In the genomic region with DNA sequence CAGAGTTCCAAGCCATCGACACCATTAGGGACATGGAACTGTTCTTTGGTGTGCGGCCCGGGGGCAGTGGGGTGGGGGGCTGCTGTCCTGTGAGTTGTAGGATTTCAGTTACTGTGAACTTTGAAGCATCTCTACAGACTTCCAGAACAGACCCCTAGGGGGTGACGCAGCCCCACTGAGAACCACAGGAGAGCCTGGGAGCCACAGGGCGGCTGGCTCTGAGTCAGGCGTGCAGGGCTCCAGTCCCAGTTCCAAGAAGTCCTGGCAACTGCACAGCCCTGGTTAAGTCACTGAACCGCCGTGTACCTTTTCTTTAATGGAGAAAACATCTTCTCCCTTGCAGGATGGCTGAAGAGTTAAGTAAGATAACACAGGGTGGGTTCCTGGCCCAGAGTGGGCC, we compare ENCODE assay signal across 8 cellular contexts. TPM values are rescaled to one million over a fixed set of nuclear protein-coding genes. Genes with fewer than 3 reads are reported as not detected.
A peak's percentile ranks its signal among the peaks of the same experiment; 100 is the strongest.
DNase-seq lines count a peak whose midpoint lies in the region; FAIRE-seq and TF ChIP-seq lines count a peak whose summit lies in the region.

No MANE protein-coding gene starts in this region.

- no CpG with 5 or more reads among the region's 8 CpGs for WGBS in iPS DF 6.9 (ENCODE audit: insufficient coverage, insufficient read length)

- H3K27ac ChIP-seq in ascending aorta (no peak overlapping the region), iPS DF 6.9 (ENCODE audit: low read length) (no peak overlapping the region)

- H3K4me1 ChIP-seq in ascending aorta (no peaks in the 10 kb centered on the region), iPS DF 6.9 (ENCODE audit: control insufficient read depth, insufficient read depth, low read length) (peaks cover 1% of the 10 kb centered on the region; the same call in 1 of the 2 replicates)

- H3K36me3 ChIP-seq in ascending aorta (no peaks in the 10 kb centered on the region), iPS DF 6.9 (ENCODE audit: control insufficient read depth, insufficient read depth, low read length) (no peaks in the 10 kb centered on the region)

- TF ChIP-seq CTCF in AG09319 (IDR thresholded peaks at IDR 0.05; ENCODE audit: low read depth, low read length): peak; percentile 82
- peak; percentile 18 to 49 (median 38) for TF ChIP-seq CTCF in ascending aorta (IDR thresholded peaks at IDR 0.05)

- no peaks in the 10 kb centered on the region for H3K9me3 ChIP-seq in ascending aorta
- H3K9me3 ChIP-seq in iPS DF 6.9 (ENCODE audit: control insufficient read depth, insufficient read depth, low read length): no peaks in the 10 kb centered on the region

- intact Hi-C loops in ascending aorta (cut with DNase I): no loop called here

- H3K27me3 ChIP-seq in ascending aorta: no peaks in the 10 kb centered on the region
- no peaks in the 10 kb centered on the region for H3K27me3 ChIP-seq in iPS DF 6.9 (ENCODE audit: control insufficient read depth, insufficient read depth, low read length)

- H3K4me3 ChIP-seq in ascending aorta (no peak overlapping the region), iPS DF 6.9 (ENCODE audit: low read length) (no peak overlapping the region)

- DNase-seq in AG09319 (ENCODE audit: extremely low read depth, low read depth) (peak; percentile 84), HTR-8/SVneo (ENCODE audit: insufficient read length, low spot score) (peak; percentile 78), ascending aorta (ENCODE audit: low spot score in 2 of 2) (peak; percentile 14 to 73), iPS DF 6.9 (ENCODE audit: low read depth, low spot score) (peak; percentile 29), stromal cell of bone marrow (ENCODE audit: low read depth) (peak; percentile 87), NCI-H2171 treated with DMSO at 0.1 percent for 48 hours (lab: John Stamatoyannopoulos, UW) (no peak)
- DNase-seq in activated effector memory CD4-positive, alpha-beta T cell treated with Interleukin-2 at 50 U/mL for 16 hours: no peak
- DNase-seq in activated naive CD4-positive, alpha-beta T cell treated with Interleukin-2 at 50 U/mL for 16 hours: no peak

- FAIRE-seq in HTR-8/SVneo (lab: Jason Lieb, UNC): no peak

RNA-seq across cellular contexts. Expression of gene LRTM1, which starts 23.5 kb away (rescaled TPM):
- not detected for total RNA-seq in ascending aorta

Comparison
In these comparisons a context has a peak if more than half of its experiments do, and no peak if none do; other contexts are left out.
1. DNase-seq: peak in AG09319 (single experiment), HTR-8/SVneo (single experiment), ascending aorta (2 of 2), iPS DF 6.9 (single experiment) and stromal cell of bone marrow (single experiment); none in NCI-H2171 treated with DMSO at 0.1 percent for 48 hours (single experiment), activated effector memory CD4-positive, alpha-beta T cell treated with Interleukin-2 at 50 U/mL for 16 hours (single experiment) and activated naive CD4-positive, alpha-beta T cell treated with Interleukin-2 at 50 U/mL for 16 hours (single experiment).